In genomic region chr16:23901178-23902131, GRCh38 we compare ENCODE assay signal across 1 cellular context.
A peak's percentile ranks its signal among the peaks of the same experiment; 100 is the strongest.
TF ChIP-seq lines count a peak whose summit lies in the region.

No MANE protein-coding gene starts in this region.

TF ChIP-seq in K562, 482 proteins besides CTCF, POLR2A, EP300 and RAD21 (continued from another document and continues in another):
- TF ChIP-seq NR0B1 (IDR thresholded peaks at IDR 0.05; ENCODE audit: partially characterized antibody) (no peak), ZFX (CRISPR knock-in tag; IDR thresholded peaks at IDR 0.05) (no peak), LARP7 (IDR thresholded peaks at IDR 0.05) (0 out of 2 replicates have a peak, but pooled peaks have one; percentile 42), ELF1 (tag; IDR thresholded peaks at IDR 0.05) (peak; percentile 65), MAFF (IDR thresholded peaks at IDR 0.05; ENCODE audit: low read length) (no peak; the same call in 1 of the 2 replicates), COPS2 (conservative IDR thresholded peaks at IDR 0.05) (no peak), ZNF318 (IDR thresholded peaks at IDR 0.05; ENCODE audit: borderline replicate concordance in 1 of 2, low read depth in 1 of 2) (peak in 1 of 2 experiments; percentile 51; a peak in 1 of 4 replicates), ZBTB11 (CRISPR knock-in tag; IDR thresholded peaks at IDR 0.05) (peak in 1 of 3 experiments; percentile 63; a peak in 1 of 6 replicates), SAFB2 (IDR thresholded peaks at IDR 0.05; ENCODE audit: borderline replicate concordance, low read depth, low read length, severe bottlenecking) (no peak), WHSC1 (IDR thresholded peaks at IDR 0.05; ENCODE audit: low read length) (no peak), RBM25 (IDR thresholded peaks at IDR 0.05; ENCODE audit: low read depth, low read length, severe bottlenecking) (no peak), KDM1A (IDR thresholded peaks at IDR 0.05) (peak; percentile 87 to 94), ZNF175 (CRISPR knock-in tag; IDR thresholded peaks at IDR 0.05; ENCODE audit: low read depth) (peak; percentile 34; the same call in 1 of the 2 replicates), ZNF586 (CRISPR knock-in tag; conservative IDR thresholded peaks at IDR 0.05) (no peak), DIDO1 (tag; IDR thresholded peaks at IDR 0.05; ENCODE audit: low read depth) (no peak), ZNF778 (CRISPR knock-in tag; IDR thresholded peaks at IDR 0.05) (no peak), CBFA2T2 (conservative IDR thresholded peaks at IDR 0.05) (peak; percentile 97), MTA1 (IDR thresholded peaks at IDR 0.05; ENCODE audit: borderline replicate concordance) (peak; percentile 85), CBX3 (IDR thresholded peaks at IDR 0.05; ENCODE audit: borderline replicate concordance in 1 of 2, low read length in 2 of 2) (0 out of 3 replicates have a peak, but pooled peaks of 1 of the 2 experiments have one; percentile 55), TRIM24 (IDR thresholded peaks at IDR 0.05) (peak; percentile 94), ZKSCAN1 (IDR thresholded peaks at IDR 0.05; ENCODE audit: low read depth, low read length) (0 out of 2 replicates have a peak, but pooled peaks have one; percentile 41), JUN (IDR thresholded peaks at IDR 0.05; ENCODE audit: borderline replicate concordance, low read depth, low read length) (peak; percentile 54; the same call in 1 of the 2 replicates), JUN (CRISPR knock-in tag; IDR thresholded peaks at IDR 0.05; ENCODE audit: borderline replicate concordance) (no peak), PRPF4 (IDR thresholded peaks at IDR 0.05; ENCODE audit: insufficient read depth, low read depth, low read length, poor library complexity, severe bottlenecking) (no peak), ZNF584 (CRISPR knock-in tag; IDR thresholded peaks at IDR 0.05; ENCODE audit: low read depth) (peak; percentile 85; the same call in 1 of the 2 replicates), ETS1 (conservative IDR thresholded peaks at IDR 0.05; ENCODE audit: control insufficient read depth, low read depth, low read length) (peak; percentile 98), MCM7 (IDR thresholded peaks at IDR 0.05) (no peak), NFYB (IDR thresholded peaks at IDR 0.05; ENCODE audit: extremely low read depth, insufficient read length) (no peak), HIVEP1 (CRISPR knock-in tag; IDR thresholded peaks at IDR 0.05) (no peak), ZNF589 (CRISPR knock-in tag; IDR thresholded peaks at IDR 0.05; ENCODE audit: low read depth) (peak; percentile 84), ZNF780A (CRISPR knock-in tag; IDR thresholded peaks at IDR 0.05) (no peak), ZSCAN32 (CRISPR knock-in tag; IDR thresholded peaks at IDR 0.05) (no peak), ILF3 (IDR thresholded peaks at IDR 0.05; ENCODE audit: borderline replicate concordance) (no peak), ZNF408 (CRISPR knock-in tag; IDR thresholded peaks at IDR 0.05; ENCODE audit: low read depth) (no peak), MBD1 (CRISPR knock-in tag; IDR thresholded peaks at IDR 0.05) (no peak), SP1 (CRISPR knock-in tag; IDR thresholded peaks at IDR 0.05) (peak; percentile 27; the same call in 1 of the 2 replicates), ZBTB5 (IDR thresholded peaks at IDR 0.05) (no peak), CHAMP1 (IDR thresholded peaks at IDR 0.05) (peak; percentile 73), ZNF449 (CRISPR knock-in tag; IDR thresholded peaks at IDR 0.05) (no peak), ZNF24 (IDR thresholded peaks at IDR 0.05) (peak; percentile 79)
